ENCODE assay signal across 11 cellular contexts in genomic region chr10:33657154-33657900, GRCh38.
DNase-seq lines count a peak whose midpoint lies in the region; ATAC-seq and TF ChIP-seq lines count a peak whose summit lies in the region.
"Had no signal": no experiment of that assay in that cellular context is flagged by ENCODE, and none has a peak within 500 bp of the region (broad histone marks: within the 10 kb centered on the region; RNA-seq: fewer than 3 reads in every experiment).

No MANE protein-coding gene starts in this region.

- H3K27me3 Mint-ChIP-seq in nephron progenitor cell (ENCODE audit: low read depth, poor library complexity): peaks cover 6% of the 10 kb centered on the region
- peaks cover 31% of the 10 kb centered on the region for H3K27me3 Mint-ChIP-seq in stimulated activated naive CD8-positive, alpha-beta T cell treated with anti-CD3 and anti-CD28 coated beads, Interleukin-15, amount 100 ng/mL, for 72 hours

- DNase-seq in NCI-H1417 (lab: John Stamatoyannopoulos, UW) (peak in 2 of 3 experiments; percentile 7 to 50), NCI-H1417 treated with DMSO at 0.1 percent for 48 hours (lab: John Stamatoyannopoulos, UW) (no peak), NCI-H2029 (lab: John Stamatoyannopoulos, UW) (peak; percentile 19), dermis blood vessel endothelial cell (peak; percentile 56), nephron progenitor cell (no peak), SW480 (ENCODE audit: low spot score) (no peak), HCEC 1CT (no peak)
- no peak for DNase-seq in stimulated activated naive CD8-positive, alpha-beta T cell treated with anti-CD3 and anti-CD28 coated beads, Interleukin-15, amount 100 ng/mL, for 72 hours
- DNase-seq: activated CD8-positive, alpha-beta memory T cell treated with anti-CD3 and anti-CD28 coated beads for 24 hours; activated gamma-delta T cell treated with Interleukin-2 at 50 U/mL for 16 hours; upper lobe of left lung had no signal

- H3K4me3 Mint-ChIP-seq in nephron progenitor cell: no peak overlapping the region
- H3K4me3 Mint-ChIP-seq in stimulated activated naive CD8-positive, alpha-beta T cell treated with anti-CD3 and anti-CD28 coated beads, Interleukin-15, amount 100 ng/mL, for 72 hours: no peak overlapping the region

- peak overlapping the region; percentile 57 for H3K27ac Mint-ChIP-seq in nephron progenitor cell
- H3K27ac Mint-ChIP-seq in stimulated activated naive CD8-positive, alpha-beta T cell treated with anti-CD3 and anti-CD28 coated beads, Interleukin-15, amount 100 ng/mL, for 72 hours: no peak overlapping the region

- no peak for ATAC-seq in stimulated activated naive CD8-positive, alpha-beta T cell treated with anti-CD3 and anti-CD28 coated beads, Interleukin-15, amount 100 ng/mL, for 72 hours

- H3K4me1 Mint-ChIP-seq in nephron progenitor cell: peaks cover 29% of the 10 kb centered on the region
- H3K4me1 Mint-ChIP-seq in stimulated activated naive CD8-positive, alpha-beta T cell treated with anti-CD3 and anti-CD28 coated beads, Interleukin-15, amount 100 ng/mL, for 72 hours: peaks cover 7% of the 10 kb centered on the region

- H3K9me3 Mint-ChIP-seq in nephron progenitor cell: peaks cover 18% of the 10 kb centered on the region
- H3K9me3 Mint-ChIP-seq in stimulated activated naive CD8-positive, alpha-beta T cell treated with anti-CD3 and anti-CD28 coated beads, Interleukin-15, amount 100 ng/mL, for 72 hours: peaks cover 5 to 9% of the 10 kb centered on the region in 2 donors

- no peak for TF ChIP-seq CTCF in nephron progenitor cell (IDR thresholded peaks at IDR 0.05)

- H3K36me3 Mint-ChIP-seq in nephron progenitor cell (ENCODE audit: low read depth): peaks cover 11% of the 10 kb centered on the region

Comparison
In these comparisons a context has a peak if more than half of its experiments do, and no peak if none do; other contexts are left out.
1. DNase-seq: peak in NCI-H1417 (2 of 3), NCI-H2029 (single experiment) and dermis blood vessel endothelial cell (single experiment); none in NCI-H1417 treated with DMSO at 0.1 percent for 48 hours (single experiment), nephron progenitor cell (single experiment), SW480 (single experiment), stimulated activated naive CD8-positive, alpha-beta T cell treated with anti-CD3 and anti-CD28 coated beads, Interleukin-15, amount 100 ng/mL, for 72 hours (0 of 2) and HCEC 1CT (single experiment).